ENCODE assay signal across 17 cellular contexts in genomic region chr14:99383457-99384428, GRCh38.
DNase-seq lines count a peak whose midpoint lies in the region; ATAC-seq, FAIRE-seq and TF ChIP-seq lines count a peak whose summit lies in the region.
"Had no signal": no experiment of that assay in that cellular context is flagged by ENCODE, and none has a peak within 500 bp of the region (broad histone marks: within the 10 kb centered on the region; RNA-seq: fewer than 3 reads in every experiment).

No MANE protein-coding gene starts in this region.

- TF ChIP-seq RAD21 in HepG2 (CRISPR knock-in tag; IDR thresholded peaks at IDR 0.05): no peak

- CTCF ChIA-PET in HepG2 (lab: Yijun Ruan, JAX; ENCODE audit: low intra/inter-chr PET ratio, low total read pairs): no interaction called here

- H3K9me3 Mint-ChIP-seq in astrocyte (ENCODE audit: unreplicated experiment) (no peaks in the 10 kb centered on the region), HFFc6 (peaks cover 5% of the 10 kb centered on the region; the same call in 1 of the 2 replicates)

- H3K4me2 ChIP-seq in astrocyte (ENCODE audit: low read length) (peak overlapping the region; percentile 31), HepG2 (ENCODE audit: low read depth, low read length) (peak overlapping the region; percentile 43)

- peaks cover 8% of the 10 kb centered on the region for H3K4me1 ChIP-seq in astrocyte (ENCODE audit: insufficient read depth, low read length)
- H3K4me1 ChIP-seq in HepG2 (ENCODE audit: insufficient read depth, low read length): peaks cover 38% of the 10 kb centered on the region

- DNase-seq in ELR (ENCODE audit: low read depth) (peak; percentile 33), HTR-8/SVneo (ENCODE audit: insufficient read length, low spot score) (no peak), astrocyte (ENCODE audit: low read depth) (no peak), HepG2 (ENCODE audit: low spot score) (no peak), T-helper 9 cell (no peak), substantia nigra (lab: John Stamatoyannopoulos, UW) (no peak), HFFc6 (no peak)
- DNase-seq: Karpas-422; NCI-H1417 treated with DMSO at 0.1 percent for 48 hours; NCI-H2029; NCI-H2171 treated with DMSO at 0.1 percent for 48 hours; NCI-H524 treated with DMSO at 0.1 percent for 48 hours; NK-92 treated with Interleukin-12 subunit alpha and Interleukin-12 subunit beta, amount 100 ng/mL, for 24 hours; SHP77 treated with DMSO at 0.1 percent for 48 hours had no signal

- TF ChIP-seq CTCF in astrocyte (IDR thresholded peaks at IDR 0.05; ENCODE audit: insufficient read depth, low read depth, low read length) (no peak), HepG2 (CRISPR knock-in tag; IDR thresholded peaks at IDR 0.05) (no peak), HFFc6 (IDR thresholded peaks at IDR 0.05) (no peak)

- peak overlapping the region; percentile 6 for H3K27ac Mint-ChIP-seq in astrocyte (ENCODE audit: unreplicated experiment)
- H3K27ac Mint-ChIP-seq in HFFc6: no peak overlapping the region

- H3K36me3 Mint-ChIP-seq in astrocyte (ENCODE audit: low read depth, unreplicated experiment): no peaks in the 10 kb centered on the region
- no peaks in the 10 kb centered on the region for H3K36me3 Mint-ChIP-seq in HFFc6 (ENCODE audit: low read depth)

- peaks cover 2% of the 10 kb centered on the region for H3K9me3 ChIP-seq in astrocyte (ENCODE audit: insufficient read depth, low read depth, low read length)
- H3K9me3 ChIP-seq in HepG2 (ENCODE audit: low read length): no peaks in the 10 kb centered on the region

- no peaks in the 10 kb centered on the region for H3K79me2 ChIP-seq in astrocyte (ENCODE audit: insufficient read depth, low read length)
- H3K79me2 ChIP-seq in HepG2 (ENCODE audit: insufficient read depth, low read length): no peaks in the 10 kb centered on the region

- FAIRE-seq in HTR-8/SVneo (lab: Jason Lieb, UNC): peak; percentile 91
- no peak for FAIRE-seq in astrocyte (lab: Jason Lieb, UNC)
- no peak for FAIRE-seq in HepG2 (lab: Jason Lieb, UNC)
- FAIRE-seq: A204.1 had no signal

- ATAC-seq in HepG2 (peak; percentile 63), HG03342 (IDR thresholded peaks at IDR 0.05; ENCODE audit: unreplicated experiment) (no peak)

- no TSS peak for BruUV-seq in HepG2 (replicated peaks; lab: Mats Ljungman, UMichigan)

- WGBS in HepG2 (ENCODE audit: low lambda C conversion rate): 65% methylated on average over 25 of the region's 37 CpGs

- intact Hi-C loops in HepG2 (cut with micrococcal nuclease; ENCODE audit: unreplicated experiment): loop anchor here (5.0 kb wide), 1 partner anchor 61 kb away; no protein-coding TSS in a partner anchor

- peaks cover 5% of the 10 kb centered on the region for H3K27me3 ChIP-seq in astrocyte (ENCODE audit: insufficient read depth, low read length)
- H3K27me3 ChIP-seq in HepG2 (ENCODE audit: control insufficient read depth in 1 of 2, insufficient read depth in 2 of 2, low read length in 2 of 2): peaks cover 6 to 31% of the 10 kb centered on the region in 2 experiments; a peak in 4 of 5 replicates

- no peak overlapping the region for H2AFZ ChIP-seq in astrocyte (ENCODE audit: low read depth, low read length)
- no peak overlapping the region for H2AFZ ChIP-seq in HepG2 (ENCODE audit: low read length)

- H3K9ac ChIP-seq in astrocyte (ENCODE audit: low read length) (no peak overlapping the region), HepG2 (ENCODE audit: insufficient read depth, low read depth, low read length) (no peak overlapping the region)

- H4K20me1 ChIP-seq in astrocyte (ENCODE audit: insufficient read depth, low read length) (no peaks in the 10 kb centered on the region), HepG2 (ENCODE audit: insufficient read depth, low read length) (no peaks in the 10 kb centered on the region)

- H3K27ac ChIP-seq in astrocyte (ENCODE audit: low read depth, low read length): no peak overlapping the region
- H3K27ac ChIP-seq in HepG2 (ENCODE audit: extremely low read length, insufficient read depth, low read length): no peak overlapping the region
- no peak overlapping the region for H3K27ac ChIP-seq in substantia nigra (ENCODE audit: low read depth, low read length, poor library complexity, severe bottlenecking)
- H3K27ac ChIP-seq: C4-2B had no signal

- H3K4me1 Mint-ChIP-seq in astrocyte (ENCODE audit: low read depth, unreplicated experiment) (peaks cover 15% of the 10 kb centered on the region), HFFc6 (ENCODE audit: low read depth) (peaks cover 2% of the 10 kb centered on the region)

- H3K4me3 ChIP-seq in astrocyte (ENCODE audit: insufficient read depth, low read depth, low read length) (no peak overlapping the region), HepG2 (replicated peaks in 1 of 3; ENCODE audit: insufficient read depth in 1 of 3, low read depth in 2 of 3, low read length in 3 of 3) (peak overlapping the region; percentile 1 to 26 (median 24); a peak in 3 of 6 replicates)

- peaks cover 24% of the 10 kb centered on the region for H3K27me3 Mint-ChIP-seq in astrocyte (ENCODE audit: low read depth, unreplicated experiment)
- H3K27me3 Mint-ChIP-seq in HFFc6 (ENCODE audit: insufficient read depth): peaks cover 21% of the 10 kb centered on the region

- H3K36me3 ChIP-seq in astrocyte (ENCODE audit: insufficient read depth, low read length): no peaks in the 10 kb centered on the region
- no peaks in the 10 kb centered on the region for H3K36me3 ChIP-seq in HepG2 (replicated peaks in 1 of 2; ENCODE audit: control insufficient read depth in 1 of 2, insufficient read depth in 2 of 2, low read length in 2 of 2)

- in situ Hi-C loops in HepG2 (cut with HindIII; ENCODE audit: extremely low pct_ligation_motif_present, low pct_unique_long_range_greater_than_20kb): no loop called here

- no peak for TF ChIP-seq EP300 in HepG2 (IDR thresholded peaks at IDR 0.05; ENCODE audit: low read depth in 2 of 2, low read length in 2 of 2)
- no peak for TF ChIP-seq EP300 in HepG2 (CRISPR knock-in tag; IDR thresholded peaks at IDR 0.05; ENCODE audit: borderline replicate concordance)

- no peak for TF ChIP-seq POLR2A in HepG2 (IDR thresholded peaks at IDR 0.05; ENCODE audit: insufficient read depth in 1 of 2, low read depth in 2 of 2, low read length in 2 of 2)

- H3K4me3 Mint-ChIP-seq in astrocyte (ENCODE audit: unreplicated experiment) (no peak overlapping the region), HFFc6 (no peak overlapping the region)

- POLR2A ChIA-PET in HepG2 (lab: Yijun Ruan, JAX): interaction anchor here (0.8 kb wide), 1 partner anchor 109 kb away, joined by 4 read pairs; no protein-coding TSS in a partner anchor

TF ChIP-seq in HepG2, 621 proteins besides CTCF, POLR2A, EP300 and RAD21 (continues in another document):
- TF ChIP-seq MEF2D (CRISPR knock-in tag; IDR thresholded peaks at IDR 0.05) (no peak), SOX6 (IDR thresholded peaks at IDR 0.05) (no peak), SOX6 (CRISPR knock-in tag; IDR thresholded peaks at IDR 0.05) (no peak), SPEN (CRISPR knock-in tag; IDR thresholded peaks at IDR 0.05; ENCODE audit: low read depth) (no peak), NFYC (CRISPR knock-in tag; IDR thresholded peaks at IDR 0.05) (no peak), SMARCE1 (IDR thresholded peaks at IDR 0.05; ENCODE audit: borderline replicate concordance) (no peak), ZNF549 (CRISPR knock-in tag; IDR thresholded peaks at IDR 0.05) (no peak), SMAD9 (CRISPR knock-in tag; IDR thresholded peaks at IDR 0.05) (no peak), SUZ12 (IDR thresholded peaks at IDR 0.05; ENCODE audit: low read depth, low read length) (no peak), E2F1 (CRISPR knock-in tag; IDR thresholded peaks at IDR 0.05) (no peak), FOXP4 (CRISPR knock-in tag; IDR thresholded peaks at IDR 0.05) (no peak), YEATS4 (CRISPR knock-in tag; IDR thresholded peaks at IDR 0.05; ENCODE audit: borderline replicate concordance) (no peak), ZNF768 (CRISPR knock-in tag; IDR thresholded peaks at IDR 0.05) (peak; percentile 55; the same call in 1 of the 2 replicates), ARID2 (CRISPR knock-in tag; IDR thresholded peaks at IDR 0.05; ENCODE audit: borderline replicate concordance) (no peak), GABPA (IDR thresholded peaks at IDR 0.05; ENCODE audit: low read depth, low read length) (no peak), GABPA (CRISPR knock-in tag; IDR thresholded peaks at IDR 0.05; ENCODE audit: low read depth) (no peak), MZF1 (CRISPR knock-in tag; IDR thresholded peaks at IDR 0.05; ENCODE audit: borderline replicate concordance) (no peak), SALL1 (CRISPR knock-in tag; IDR thresholded peaks at IDR 0.05) (peak; percentile 15; the same call in 1 of the 2 replicates), IKZF1 (IDR thresholded peaks at IDR 0.05) (no peak)
